1 cellular context compared by ENCODE assay signal in the genomic region with DNA sequence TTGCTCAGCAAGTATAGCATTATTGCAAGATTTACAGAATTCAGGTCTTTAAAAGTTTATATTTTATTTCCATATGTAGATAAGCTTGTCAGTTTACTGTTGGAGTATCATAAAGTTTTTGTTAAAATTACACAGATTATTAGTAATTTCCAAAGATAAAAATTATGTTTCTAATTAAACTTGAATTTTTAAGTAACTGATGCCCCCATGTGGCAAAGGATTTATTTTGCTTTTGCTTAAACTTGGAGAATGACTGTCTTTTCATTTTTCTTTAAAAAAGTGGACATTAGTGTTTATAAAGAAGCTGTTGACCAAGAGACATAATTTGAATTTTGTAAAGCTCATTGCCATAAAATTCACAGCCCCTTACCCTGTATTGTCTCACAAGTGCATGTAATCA.
TF ChIP-seq lines count a peak whose summit lies in the region.

No MANE protein-coding gene starts in this region.

TF ChIP-seq in GM12878, 131 proteins besides CTCF, POLR2A, EP300 and RAD21 (continued from another document):
- TF ChIP-seq, protein P1, sequence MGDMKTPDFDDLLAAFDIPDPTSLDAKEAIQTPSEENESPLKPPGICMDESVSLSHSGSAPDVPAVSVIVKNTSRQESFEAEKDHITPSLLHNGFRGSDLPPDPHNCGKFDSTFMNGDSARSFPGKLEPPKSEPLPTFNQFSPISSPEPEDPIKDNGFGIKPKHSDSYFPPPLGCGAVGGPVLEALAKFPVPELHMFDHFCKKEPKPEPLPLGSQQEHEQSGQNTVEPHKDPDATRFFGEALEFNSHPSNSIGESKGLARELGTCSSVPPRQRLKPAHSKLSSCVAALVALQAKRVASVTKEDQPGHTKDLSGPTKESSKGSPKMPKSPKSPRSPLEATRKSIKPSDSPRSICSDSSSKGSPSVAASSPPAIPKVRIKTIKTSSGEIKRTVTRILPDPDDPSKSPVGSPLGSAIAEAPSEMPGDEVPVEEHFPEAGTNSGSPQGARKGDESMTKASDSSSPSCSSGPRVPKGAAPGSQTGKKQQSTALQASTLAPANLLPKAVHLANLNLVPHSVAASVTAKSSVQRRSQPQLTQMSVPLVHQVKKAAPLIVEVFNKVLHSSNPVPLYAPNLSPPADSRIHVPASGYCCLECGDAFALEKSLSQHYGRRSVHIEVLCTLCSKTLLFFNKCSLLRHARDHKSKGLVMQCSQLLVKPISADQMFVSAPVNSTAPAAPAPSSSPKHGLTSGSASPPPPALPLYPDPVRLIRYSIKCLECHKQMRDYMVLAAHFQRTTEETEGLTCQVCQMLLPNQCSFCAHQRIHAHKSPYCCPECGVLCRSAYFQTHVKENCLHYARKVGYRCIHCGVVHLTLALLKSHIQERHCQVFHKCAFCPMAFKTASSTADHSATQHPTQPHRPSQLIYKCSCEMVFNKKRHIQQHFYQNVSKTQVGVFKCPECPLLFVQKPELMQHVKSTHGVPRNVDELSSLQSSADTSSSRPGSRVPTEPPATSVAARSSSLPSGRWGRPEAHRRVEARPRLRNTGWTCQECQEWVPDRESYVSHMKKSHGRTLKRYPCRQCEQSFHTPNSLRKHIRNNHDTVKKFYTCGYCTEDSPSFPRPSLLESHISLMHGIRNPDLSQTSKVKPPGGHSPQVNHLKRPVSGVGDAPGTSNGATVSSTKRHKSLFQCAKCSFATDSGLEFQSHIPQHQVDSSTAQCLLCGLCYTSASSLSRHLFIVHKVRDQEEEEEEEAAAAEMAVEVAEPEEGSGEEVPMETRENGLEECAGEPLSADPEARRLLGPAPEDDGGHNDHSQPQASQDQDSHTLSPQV (IDR thresholded peaks at IDR 0.05): no peak
- TF ChIP-seq MEF2A (IDR thresholded peaks at IDR 0.05; ENCODE audit: insufficient read depth, low read depth, low read length): no peak
- TF ChIP-seq, protein P2, sequence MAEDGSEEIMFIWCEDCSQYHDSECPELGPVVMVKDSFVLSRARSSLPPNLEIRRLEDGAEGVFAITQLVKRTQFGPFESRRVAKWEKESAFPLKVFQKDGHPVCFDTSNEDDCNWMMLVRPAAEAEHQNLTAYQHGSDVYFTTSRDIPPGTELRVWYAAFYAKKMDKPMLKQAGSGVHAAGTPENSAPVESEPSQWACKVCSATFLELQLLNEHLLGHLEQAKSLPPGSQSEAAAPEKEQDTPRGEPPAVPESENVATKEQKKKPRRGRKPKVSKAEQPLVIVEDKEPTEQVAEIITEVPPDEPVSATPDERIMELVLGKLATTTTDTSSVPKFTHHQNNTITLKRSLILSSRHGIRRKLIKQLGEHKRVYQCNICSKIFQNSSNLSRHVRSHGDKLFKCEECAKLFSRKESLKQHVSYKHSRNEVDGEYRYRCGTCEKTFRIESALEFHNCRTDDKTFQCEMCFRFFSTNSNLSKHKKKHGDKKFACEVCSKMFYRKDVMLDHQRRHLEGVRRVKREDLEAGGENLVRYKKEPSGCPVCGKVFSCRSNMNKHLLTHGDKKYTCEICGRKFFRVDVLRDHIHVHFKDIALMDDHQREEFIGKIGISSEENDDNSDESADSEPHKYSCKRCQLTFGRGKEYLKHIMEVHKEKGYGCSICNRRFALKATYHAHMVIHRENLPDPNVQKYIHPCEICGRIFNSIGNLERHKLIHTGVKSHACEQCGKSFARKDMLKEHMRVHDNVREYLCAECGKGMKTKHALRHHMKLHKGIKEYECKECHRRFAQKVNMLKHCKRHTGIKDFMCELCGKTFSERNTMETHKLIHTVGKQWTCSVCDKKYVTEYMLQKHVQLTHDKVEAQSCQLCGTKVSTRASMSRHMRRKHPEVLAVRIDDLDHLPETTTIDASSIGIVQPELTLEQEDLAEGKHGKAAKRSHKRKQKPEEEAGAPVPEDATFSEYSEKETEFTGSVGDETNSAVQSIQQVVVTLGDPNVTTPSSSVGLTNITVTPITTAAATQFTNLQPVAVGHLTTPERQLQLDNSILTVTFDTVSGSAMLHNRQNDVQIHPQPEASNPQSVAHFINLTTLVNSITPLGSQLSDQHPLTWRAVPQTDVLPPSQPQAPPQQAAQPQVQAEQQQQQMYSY (CRISPR knock-in tag; IDR thresholded peaks at IDR 0.05): no peak
- TF ChIP-seq BHLHE40 (IDR thresholded peaks at IDR 0.05; ENCODE audit: borderline replicate concordance in 1 of 2, low read depth in 2 of 2, low read length in 1 of 2): no peak
- no peak for TF ChIP-seq IRF4 (IDR thresholded peaks at IDR 0.05; ENCODE audit: low read depth, low read length)
